13 cellular contexts compared by ENCODE assay signal in genomic region chr6:157999100-158000051, GRCh38. TPM values are rescaled to one million over a fixed set of nuclear protein-coding genes. Genes with fewer than 3 reads are reported as not detected.
DNase-seq lines count a peak whose midpoint lies in the region; ATAC-seq and TF ChIP-seq lines count a peak whose summit lies in the region.
"Had no signal": no experiment of that assay in that cellular context is flagged by ENCODE, and none has a peak within 500 bp of the region (broad histone marks: within the 10 kb centered on the region; RNA-seq: fewer than 3 reads in every experiment).

No MANE protein-coding gene starts in this region.

- H3K27me3 ChIP-seq in osteoblast (ENCODE audit: insufficient read depth, low read length) (no peaks in the 10 kb centered on the region), foreskin keratinocyte (no peaks in the 10 kb centered on the region)

- DNase-seq in NCI-H2171 (lab: John Stamatoyannopoulos, UW) (peak; percentile 63), globus pallidus (ENCODE audit: low spot score) (peak; percentile 96), osteoblast (ENCODE audit: insufficient read length, low spot score, missing footprints) (no peak), ureter (ENCODE audit: low spot score) (no peak), RPMI8226 (no peak), sciatic nerve (ENCODE audit: low spot score) (no peak), foreskin keratinocyte (no peak)
- DNase-seq: activated CD4-positive, alpha-beta T cell treated with anti-CD3 and anti-CD28 coated beads for 4 hours; immature natural killer cell; MV-4-11; naive B cell had no signal

- H2AFZ ChIP-seq in osteoblast (ENCODE audit: low read length) = no peak overlapping the region

- H3K4me2 ChIP-seq in osteoblast (ENCODE audit: insufficient read depth, low read length) = no peak overlapping the region

- peak overlapping the region; percentile 91 for H3K27ac ChIP-seq in C4-2B
- peak overlapping the region; percentile 44 for H3K27ac ChIP-seq in osteoblast (ENCODE audit: low read depth, low read length)
- H3K27ac ChIP-seq in foreskin keratinocyte = no peak overlapping the region
- H3K27ac ChIP-seq: BLaER1 treated with 17β-estradiol and CSF1 and Interleukin-3, amounts not matched to agents 10 nM and 100 nM had no signal

- H3K79me2 ChIP-seq in osteoblast (ENCODE audit: insufficient read depth, low read length) = peaks cover 94% of the 10 kb centered on the region

- H3K4me1 ChIP-seq in osteoblast (ENCODE audit: insufficient read depth, low read length) (peaks cover 35% of the 10 kb centered on the region), foreskin keratinocyte (peaks cover 19% of the 10 kb centered on the region)

- H3K36me3 ChIP-seq in osteoblast (ENCODE audit: insufficient read depth, low read length) = peaks cover 44% of the 10 kb centered on the region
- H3K36me3 ChIP-seq: BLaER1 treated with 17β-estradiol and CSF1 and Interleukin-3, amounts not matched to agents 10 nM and 100 nM had no signal

- no peaks in the 10 kb centered on the region for H3K9me3 ChIP-seq in osteoblast (ENCODE audit: low read depth, low read length)

- peaks cover 14% of the 10 kb centered on the region for H4K20me1 ChIP-seq in osteoblast (ENCODE audit: insufficient read depth, low read length)

- no peak for ATAC-seq in sciatic nerve
- ATAC-seq in foreskin keratinocyte = no peak

- no peak overlapping the region for H3K4me3 ChIP-seq in osteoblast (ENCODE audit: insufficient read depth, low read length)
- H3K4me3 ChIP-seq: BLaER1 treated with 17β-estradiol and CSF1 and Interleukin-3, amounts not matched to agents 10 nM and 100 nM had no signal

- TF ChIP-seq CTCF in C4-2B (conservative IDR thresholded peaks at IDR 0.05) = no peak
- TF ChIP-seq CTCF in osteoblast (IDR thresholded peaks at IDR 0.05; ENCODE audit: extremely low read depth, low read depth, low read length) = no peak
- TF ChIP-seq CTCF in foreskin keratinocyte (conservative IDR thresholded peaks at IDR 0.05) = no peak

- intact Hi-C loops in sciatic nerve (cut with DNase I) = no loop called here

RNA-seq across cellular contexts. Expression of gene SYNJ2, which starts 17.7 kb away (rescaled TPM):
- total RNA-seq in osteoblast (91.6 and 94.8 TPM in 2 replicates), ureter (23.6 TPM), sciatic nerve (22.5 TPM), foreskin keratinocyte (15.7 and 16.2 TPM in 2 replicates)
- 8.6 and 11.1 TPM in 2 replicates for polyA plus RNA-seq in foreskin keratinocyte

Comparison
In these comparisons a context has a peak if more than half of its experiments do, and no peak if none do; other contexts are left out.
1. DNase-seq: peak in NCI-H2171 (single experiment) and globus pallidus (single experiment); none in osteoblast (single experiment), ureter (single experiment), RPMI8226 (single experiment), sciatic nerve (single experiment) and foreskin keratinocyte (0 of 2).